In the genomic region with DNA sequence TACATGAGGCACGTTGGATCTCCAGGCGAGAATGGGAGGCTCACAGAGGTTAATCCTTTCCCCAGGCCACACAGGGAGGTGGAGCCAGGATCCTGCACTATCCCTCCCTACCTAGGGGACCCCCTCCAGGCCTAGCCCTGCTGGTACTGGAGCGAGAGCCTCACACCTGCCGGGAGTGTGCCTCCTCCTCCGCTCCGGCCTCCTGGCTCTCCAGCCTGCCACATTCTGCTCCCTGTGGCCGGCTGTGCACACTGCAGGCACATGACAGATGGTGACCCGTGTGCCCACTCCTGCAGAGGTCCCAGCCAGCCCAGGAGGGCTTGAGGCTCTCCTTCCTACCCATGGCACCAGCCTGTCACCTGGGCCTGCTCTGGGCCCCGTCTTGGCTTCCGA, we compare ENCODE assay signal across 8 cellular contexts.
DNase-seq lines count a peak whose midpoint lies in the region; ATAC-seq, FAIRE-seq and TF ChIP-seq lines count a peak whose summit lies in the region.

No MANE protein-coding gene starts in this region.

- no peaks in the 10 kb centered on the region for H3K27me3 ChIP-seq in DND-41 (ENCODE audit: insufficient read depth, low read length, poor library complexity)
- no peaks in the 10 kb centered on the region for H3K27me3 ChIP-seq in IMR-90 (ENCODE audit: control insufficient read depth, insufficient read depth, low read length)
- no peaks in the 10 kb centered on the region for H3K27me3 ChIP-seq in astrocyte (ENCODE audit: insufficient read depth, low read length)
- no peaks in the 10 kb centered on the region for H3K27me3 ChIP-seq in mesendoderm (ENCODE audit: insufficient read depth, low read length, poor library complexity)
- no peaks in the 10 kb centered on the region for H3K27me3 ChIP-seq in ovary
- H3K27me3 ChIP-seq in spleen (replicated peaks in 1 of 7), result no peaks in the 10 kb centered on the region

- no peaks in the 10 kb centered on the region; the same call in 1 of the 2 replicates for H4K20me1 ChIP-seq in DND-41 (ENCODE audit: insufficient read depth, low read length)
- H4K20me1 ChIP-seq in IMR-90 (ENCODE audit: insufficient read depth, low read length), result peaks cover 36% of the 10 kb centered on the region
- H4K20me1 ChIP-seq in astrocyte (ENCODE audit: insufficient read depth, low read length), result peaks cover 37% of the 10 kb centered on the region

- H2BK120ac ChIP-seq in IMR-90 (ENCODE audit: low read depth, low read length), result no peak overlapping the region
- no peak overlapping the region for H2BK120ac ChIP-seq in mesendoderm (ENCODE audit: low read depth, low read length)

- TF ChIP-seq CTCF in DND-41 (IDR thresholded peaks at IDR 0.05; ENCODE audit: borderline replicate concordance, extremely low read depth, low read length, poor library complexity, severe bottlenecking) (peak; percentile 41), IMR-90 (conservative IDR thresholded peaks at IDR 0.05; ENCODE audit: low read depth, low read length) (peak; percentile 27), astrocyte (IDR thresholded peaks at IDR 0.05; ENCODE audit: insufficient read depth, low read depth, low read length) (peak; percentile 28), ovary (IDR thresholded peaks at IDR 0.05) (peak in 1 of 3 donors; percentile 12), spleen (IDR thresholded peaks at IDR 0.05 in 8 of 11, conservative IDR thresholded peaks at IDR 0.05 in 3 of 11) (peak in 5 of 11 experiments; percentile 10 to 40 (median 27))

- no peak overlapping the region for H4K5ac ChIP-seq in IMR-90 (ENCODE audit: low read depth, low read length)
- no peak overlapping the region for H4K5ac ChIP-seq in mesendoderm (ENCODE audit: low read length)

- WGBS in IMR-90 (ENCODE audit: extremely low coverage in 2 of 2, insufficient read length in 1 of 2), 2 experiments, result 97% methylated on average over 4 of the region's 10 CpGs; no CpG with 5 or more reads in 1 of the 2 experiments
- WGBS in mesendoderm (ENCODE audit: extremely low coverage, insufficient coverage, low lambda C conversion rate), result no CpG with 5 or more reads among the region's 10 CpGs
- 80 to 90% (median 83%) methylated on average over 10 of the region's 10 CpGs for WGBS in ovary, 3 donors
- WGBS in spleen, 5 donors, result 80 to 89% (median 85%) methylated on average over 9 to 10 of the region's 10 CpGs

- H4K8ac ChIP-seq in IMR-90 (ENCODE audit: low read depth in 2 of 2, low read length in 2 of 2), result no peak overlapping the region
- H4K8ac ChIP-seq in mesendoderm (ENCODE audit: low read depth, low read length), result no peak overlapping the region

- H2AK5ac ChIP-seq in IMR-90 (ENCODE audit: low read depth, low read length) (no peak overlapping the region), mesendoderm (ENCODE audit: low read length) (no peak overlapping the region)

- H3K4me3 Mint-ChIP-seq in astrocyte (ENCODE audit: unreplicated experiment), result no peak overlapping the region

- H3K79me2 ChIP-seq in DND-41 (ENCODE audit: insufficient read depth, low read length) (no peaks in the 10 kb centered on the region), astrocyte (ENCODE audit: insufficient read depth, low read length) (no peaks in the 10 kb centered on the region), mesendoderm (ENCODE audit: control insufficient read depth, insufficient read depth, low read length) (no peaks in the 10 kb centered on the region)

- H3K27me3 Mint-ChIP-seq in astrocyte (ENCODE audit: low read depth, unreplicated experiment), result no peaks in the 10 kb centered on the region

- no peak for TF ChIP-seq EP300 in ovary (IDR thresholded peaks at IDR 0.05)

- no peak overlapping the region for H2BK5ac ChIP-seq in IMR-90 (ENCODE audit: low read depth, low read length, poor library complexity, severe bottlenecking)
- no peak overlapping the region for H2BK5ac ChIP-seq in mesendoderm (ENCODE audit: low read length)

- no peaks in the 10 kb centered on the region for H3K9me3 Mint-ChIP-seq in astrocyte (ENCODE audit: unreplicated experiment)

- peaks cover 6% of the 10 kb centered on the region for H3K36me3 Mint-ChIP-seq in astrocyte (ENCODE audit: low read depth, unreplicated experiment)

- BruUV-seq in IMR-90 (replicated peaks; lab: Mats Ljungman, UMichigan), result no TSS peak

- in situ Hi-C loops in IMR-90 (cut with MboI; ENCODE audit: low sequenced_read_pairs), result loop anchor here (25.0 kb wide), 1 partner anchor 607 kb away; no protein-coding TSS in a partner anchor

- TF ChIP-seq RAD21 in IMR-90 (IDR thresholded peaks at IDR 0.05; ENCODE audit: low read length), result 0 out of 2 replicates have a peak, but pooled peaks have one; percentile 23

- H3K4me2 ChIP-seq in DND-41 (ENCODE audit: insufficient read depth, low read length), result no peak overlapping the region
- H3K4me2 ChIP-seq in IMR-90 (ENCODE audit: low read depth, low read length), result no peak overlapping the region
- H3K4me2 ChIP-seq in astrocyte (ENCODE audit: low read length), result no peak overlapping the region
- H3K4me2 ChIP-seq in mesendoderm (ENCODE audit: low read length), result no peak overlapping the region

- intact Hi-C loops in IMR-90 (cut with micrococcal nuclease), result no loop called here
- intact Hi-C loops in ovary (cut with DNase I), result loop anchor here in 3 of 4 donors (5.0 to 10.0 kb wide), 3 partner anchors 42 to 85 kb away; no protein-coding TSS in a partner anchor
- intact Hi-C loops in spleen (cut with DNase I; ENCODE audit: low total_unique reads), result no loop called here

- H2AFZ ChIP-seq in DND-41 (ENCODE audit: low read depth, low read length) (no peak overlapping the region), IMR-90 (replicated peaks; ENCODE audit: low read length, poor library complexity) (no peak overlapping the region), astrocyte (ENCODE audit: low read depth, low read length) (no peak overlapping the region)

- no peaks in the 10 kb centered on the region for H3K9me1 ChIP-seq in IMR-90 (ENCODE audit: insufficient read depth, low read length)

- H3K56ac ChIP-seq in IMR-90 (ENCODE audit: extremely low read depth, insufficient read depth, low read length) (no peak overlapping the region), mesendoderm (ENCODE audit: low read length) (no peak overlapping the region)

- no peak overlapping the region for H3K9ac ChIP-seq in DND-41 (ENCODE audit: low read depth, low read length)
- H3K9ac ChIP-seq in IMR-90 (ENCODE audit: low read depth, low read length), result no peak overlapping the region
- H3K9ac ChIP-seq in astrocyte (ENCODE audit: low read length), result no peak overlapping the region
- no peak overlapping the region for H3K9ac ChIP-seq in mesendoderm (ENCODE audit: low read length)

- dilution Hi-C loops in IMR-90 (cut with HindIII; ENCODE audit: low sequenced_read_pairs, unreplicated experiment), result no loop called here

- H3K4me1 ChIP-seq in DND-41 (ENCODE audit: insufficient read depth, low read length), result no peaks in the 10 kb centered on the region
- no peaks in the 10 kb centered on the region for H3K4me1 ChIP-seq in IMR-90 (ENCODE audit: control insufficient read depth, insufficient read depth, low read length)
- peaks cover 4% of the 10 kb centered on the region for H3K4me1 ChIP-seq in astrocyte (ENCODE audit: insufficient read depth, low read length)
- no peaks in the 10 kb centered on the region for H3K4me1 ChIP-seq in mesendoderm (ENCODE audit: control insufficient read depth, low read depth, low read length)
- H3K4me1 ChIP-seq in ovary (ENCODE audit: insufficient read depth), result peaks cover 48% of the 10 kb centered on the region
- peaks cover 0 to 74% (median 28%) of the 10 kb centered on the region in 6 donors for H3K4me1 ChIP-seq in spleen

- H3K36me3 ChIP-seq in DND-41 (ENCODE audit: insufficient read depth, low read length), result no peaks in the 10 kb centered on the region; the same call in 1 of the 2 replicates
- peaks cover 67% of the 10 kb centered on the region for H3K36me3 ChIP-seq in IMR-90 (ENCODE audit: control insufficient read depth, insufficient read depth, low read length)
- no peaks in the 10 kb centered on the region for H3K36me3 ChIP-seq in astrocyte (ENCODE audit: insufficient read depth, low read length)
- no peaks in the 10 kb centered on the region for H3K36me3 ChIP-seq in mesendoderm (ENCODE audit: control insufficient read depth, insufficient read depth, low read length)
- no peaks in the 10 kb centered on the region for H3K36me3 ChIP-seq in ovary
- peaks cover 0 to 100% (median 30%) of the 10 kb centered on the region in 6 donors for H3K36me3 ChIP-seq in spleen

- no peak overlapping the region for H2BK15ac ChIP-seq in IMR-90 (ENCODE audit: low read depth, low read length)
- H2BK15ac ChIP-seq in mesendoderm (replicated peaks; ENCODE audit: low read depth), result no peak overlapping the region

- H3K4me3 ChIP-seq in DND-41 (ENCODE audit: low read depth in 1 of 2, low read length in 2 of 2), result no peak overlapping the region
- no peak overlapping the region for H3K4me3 ChIP-seq in IMR-90 (ENCODE audit: insufficient read depth, low read depth, low read length)
- H3K4me3 ChIP-seq in astrocyte (ENCODE audit: insufficient read depth, low read depth, low read length), result no peak overlapping the region
- no peak overlapping the region for H3K4me3 ChIP-seq in mesendoderm (ENCODE audit: low read length)
- no peak overlapping the region for H3K4me3 ChIP-seq in ovary
- no peak overlapping the region for H3K4me3 ChIP-seq in spleen

- peaks cover 5 to 13% of the 10 kb centered on the region in 2 experiments; a peak in 2 of 4 replicates for H3K79me1 ChIP-seq in IMR-90 (ENCODE audit: low read depth in 1 of 2, low read length in 2 of 2)
- no peaks in the 10 kb centered on the region for H3K79me1 ChIP-seq in mesendoderm (ENCODE audit: low read length)

- H4K91ac ChIP-seq in IMR-90 (ENCODE audit: insufficient read depth, low read depth, low read length), result no peak overlapping the region

- CTCF ChIA-PET in IMR-90 (lab: Yijun Ruan, JAX), result no interaction called here

- no peak overlapping the region for H3K14ac ChIP-seq in IMR-90 (replicated peaks; ENCODE audit: low read depth, low read length)

- FAIRE-seq in astrocyte (lab: Jason Lieb, UNC), result no peak

- peak; percentile 68 for ATAC-seq in DND-41 (ENCODE audit: insufficient read depth, low read depth)
- ATAC-seq in IMR-90 (ENCODE audit: low read depth), result peak; percentile 28; the same call in 1 of the 2 replicates
- ATAC-seq in GM19463 (IDR thresholded peaks at IDR 0.05; ENCODE audit: unreplicated experiment), result no peak

- H3K23ac ChIP-seq in IMR-90 (ENCODE audit: low read depth, low read length) (no peak overlapping the region), mesendoderm (ENCODE audit: low read length) (no peak overlapping the region)

- H3K27ac ChIP-seq in DND-41 (ENCODE audit: low read length) (no peak overlapping the region), IMR-90 (ENCODE audit: insufficient read depth, low read length) (no peak overlapping the region), astrocyte (ENCODE audit: low read depth, low read length) (no peak overlapping the region), mesendoderm (ENCODE audit: low read depth, low read length) (no peak overlapping the region), ovary (peak overlapping the region in 1 of 2 donors; percentile 60), spleen (peak overlapping the region in 1 of 8 donors; percentile 24)

- no peaks in the 10 kb centered on the region for H3K4me1 Mint-ChIP-seq in astrocyte (ENCODE audit: low read depth, unreplicated experiment)

- H3K18ac ChIP-seq in IMR-90 (ENCODE audit: low read depth, low read length) (no peak overlapping the region), mesendoderm (ENCODE audit: low read length) (no peak overlapping the region)

- DNase-seq in DND-41 (no peak), IMR-90 (no peak), astrocyte (ENCODE audit: low read depth) (no peak), mesendoderm (peak; percentile 78), ovary (no peak), spleen (no peak), DMS153 treated with DMSO at 0.1 percent for 48 hours (lab: John Stamatoyannopoulos, UW; ENCODE audit: unreplicated experiment) (no peak)

- H3K4ac ChIP-seq in IMR-90 (ENCODE audit: low read depth, low read length) (no peak overlapping the region), mesendoderm (ENCODE audit: low read depth, low read length) (no peak overlapping the region)

- H2AK9ac ChIP-seq in IMR-90 (replicated peaks; ENCODE audit: low read depth, low read length, poor library complexity), result no peak overlapping the region

- TF ChIP-seq POLR2A in IMR-90 (IDR thresholded peaks at IDR 0.05; ENCODE audit: low read depth, low read length), result no peak
- TF ChIP-seq POLR2A in ovary (IDR thresholded peaks at IDR 0.05), result no peak
- TF ChIP-seq POLR2A in spleen (IDR thresholded peaks at IDR 0.05), result no peak

- POLR2A ChIA-PET in IMR-90 (lab: Charles Lee; ENCODE audit: unreplicated experiment), result no interaction called here

- H3K9me3 ChIP-seq in DND-41 (ENCODE audit: insufficient read depth, low read length, severe bottlenecking) (no peaks in the 10 kb centered on the region), IMR-90 (ENCODE audit: control insufficient read depth, insufficient read depth, low read length) (no peaks in the 10 kb centered on the region), astrocyte (ENCODE audit: insufficient read depth, low read depth, low read length) (no peaks in the 10 kb centered on the region), ovary (no peaks in the 10 kb centered on the region), spleen (no peaks in the 10 kb centered on the region)

- H3K27ac Mint-ChIP-seq in astrocyte (ENCODE audit: unreplicated experiment), result no peak overlapping the region

- H2BK20ac ChIP-seq in IMR-90 (ENCODE audit: low read depth, low read length), result no peak overlapping the region

Comparison
In these comparisons a context has a peak if more than half of its experiments do, and no peak if none do; other contexts are left out.
1. intact Hi-C loops: an anchor here in ovary (5.0 to 10.0 kb wide); none called in IMR-90 and spleen.